ENCODE assay signal across 13 cellular contexts in the genomic region with DNA sequence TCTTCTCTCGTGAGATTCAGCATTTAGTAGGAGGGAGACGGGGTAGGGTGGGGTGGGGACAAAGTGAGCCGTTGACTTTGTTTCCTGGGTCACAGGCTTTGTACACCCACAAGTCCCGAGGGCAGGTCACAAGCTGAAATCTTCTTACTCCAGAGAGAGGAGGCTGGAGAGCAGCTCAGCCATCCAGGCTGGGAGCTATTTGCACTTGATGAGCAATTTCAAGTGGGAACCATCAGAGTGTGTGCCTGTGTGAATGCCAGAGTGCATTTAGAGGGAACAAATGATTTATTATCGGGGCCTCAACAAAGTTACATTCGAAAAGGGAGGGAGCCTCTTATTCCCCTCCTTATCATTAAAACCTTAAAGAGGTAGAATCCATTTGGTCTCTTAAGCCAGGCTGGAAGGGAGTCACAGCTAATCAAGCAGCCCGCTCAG.
DNase-seq lines count a peak whose midpoint lies in the region; FAIRE-seq and TF ChIP-seq lines count a peak whose summit lies in the region.
"Had no signal": no experiment of that assay in that cellular context is flagged by ENCODE, and none has a peak within 500 bp of the region (broad histone marks: within the 10 kb centered on the region; RNA-seq: fewer than 3 reads in every experiment).

No MANE protein-coding gene starts in this region.

- H3K4me3 ChIP-seq in bronchial epithelial cell (ENCODE audit: low read depth, low read length) (no peak overlapping the region), neutrophil (ENCODE audit: low read depth in 1 of 2, low read length in 1 of 2) (no peak overlapping the region)
- H3K4me3 ChIP-seq: BLaER1 treated with 17β-estradiol and CSF1 and Interleukin-3, amounts not matched to agents 10 nM and 100 nM; dorsolateral prefrontal cortex had no signal

- FAIRE-seq in bronchial epithelial cell (lab: Jason Lieb, UNC): no peak
- FAIRE-seq: HTR-8/SVneo had no signal

- H3K9me3 ChIP-seq in neutrophil: no peaks in the 10 kb centered on the region
- H3K9me3 ChIP-seq: BLaER1 treated with 17β-estradiol and CSF1 and Interleukin-3, amounts not matched to agents 10 nM and 100 nM had no signal

- no peaks in the 10 kb centered on the region for H3K27me3 ChIP-seq in bronchial epithelial cell (ENCODE audit: control insufficient read depth, insufficient read depth, low read length)
- H3K27me3 ChIP-seq in neutrophil: no peaks in the 10 kb centered on the region
- H3K27me3 ChIP-seq: BLaER1 treated with 17β-estradiol and CSF1 and Interleukin-3, amounts not matched to agents 10 nM and 100 nM; dorsolateral prefrontal cortex had no signal

- no peak for TF ChIP-seq CTCF in bronchial epithelial cell (IDR thresholded peaks at IDR 0.05; ENCODE audit: insufficient read depth, low read length, severe bottlenecking)
- TF ChIP-seq CTCF in neutrophil (IDR thresholded peaks at IDR 0.05): no peak

- DNase-seq in DMS153 treated with DMSO at 0.1 percent for 48 hours (lab: John Stamatoyannopoulos, UW; ENCODE audit: unreplicated experiment): peak; percentile 3
- peak; percentile 56 for DNase-seq in NCI-H187 treated with DMSO at 0.1 percent for 48 hours (lab: John Stamatoyannopoulos, UW)
- peak; percentile 60 for DNase-seq in bronchial epithelial cell (ENCODE audit: low read depth)
- no peak for DNase-seq in germinal center (ENCODE audit: low spot score)
- DNase-seq in middle frontal gyrus (ENCODE audit: extremely low spot score, low spot score): no peak
- no peak for DNase-seq in stimulated activated CD8-positive, alpha-beta memory T cell treated with anti-CD3 and anti-CD28 coated beads, Interleukin-4, amount 100 ng/mL, for 48 hours
- DNase-seq in kidney glomerular epithelial cell (lab: John Stamatoyannopoulos, UW): no peak
- DNase-seq: activated naive CD8-positive, alpha-beta T cell treated with anti-CD3 and anti-CD28 coated beads for 36 hours; dorsolateral prefrontal cortex; stimulated activated naive CD4-positive, alpha-beta T cell treated with Interleukin-2 at 50 U/mL for 16 hours had no signal

- H3K4me1 ChIP-seq in neutrophil (ENCODE audit: control insufficient read depth in 1 of 2, insufficient read depth in 1 of 2, low read depth in 1 of 2, low read length in 1 of 2): peaks cover 64 to 71% of the 10 kb centered on the region in 2 experiments

- peak overlapping the region; percentile 78 for H3K27ac ChIP-seq in neutrophil
- H3K27ac ChIP-seq: BLaER1 treated with 17β-estradiol and CSF1 and Interleukin-3, amounts not matched to agents 10 nM and 100 nM; dorsolateral prefrontal cortex had no signal

- H3K36me3 ChIP-seq in bronchial epithelial cell (ENCODE audit: control insufficient read depth, insufficient read depth, low read length) (no peaks in the 10 kb centered on the region), neutrophil (no peaks in the 10 kb centered on the region)
- H3K36me3 ChIP-seq: BLaER1 treated with 17β-estradiol and CSF1 and Interleukin-3, amounts not matched to agents 10 nM and 100 nM had no signal

Comparison
In these comparisons a context has a peak if more than half of its experiments do, and no peak if none do; other contexts are left out.
1. DNase-seq: peak in DMS153 treated with DMSO at 0.1 percent for 48 hours (single experiment), NCI-H187 treated with DMSO at 0.1 percent for 48 hours (single experiment) and bronchial epithelial cell (single experiment); none in germinal center (single experiment), middle frontal gyrus (single experiment), stimulated activated CD8-positive, alpha-beta memory T cell treated with anti-CD3 and anti-CD28 coated beads, Interleukin-4, amount 100 ng/mL, for 48 hours (single experiment) and kidney glomerular epithelial cell (single experiment).